ENCODE assay signal across 8 cellular contexts in the genomic region with DNA sequence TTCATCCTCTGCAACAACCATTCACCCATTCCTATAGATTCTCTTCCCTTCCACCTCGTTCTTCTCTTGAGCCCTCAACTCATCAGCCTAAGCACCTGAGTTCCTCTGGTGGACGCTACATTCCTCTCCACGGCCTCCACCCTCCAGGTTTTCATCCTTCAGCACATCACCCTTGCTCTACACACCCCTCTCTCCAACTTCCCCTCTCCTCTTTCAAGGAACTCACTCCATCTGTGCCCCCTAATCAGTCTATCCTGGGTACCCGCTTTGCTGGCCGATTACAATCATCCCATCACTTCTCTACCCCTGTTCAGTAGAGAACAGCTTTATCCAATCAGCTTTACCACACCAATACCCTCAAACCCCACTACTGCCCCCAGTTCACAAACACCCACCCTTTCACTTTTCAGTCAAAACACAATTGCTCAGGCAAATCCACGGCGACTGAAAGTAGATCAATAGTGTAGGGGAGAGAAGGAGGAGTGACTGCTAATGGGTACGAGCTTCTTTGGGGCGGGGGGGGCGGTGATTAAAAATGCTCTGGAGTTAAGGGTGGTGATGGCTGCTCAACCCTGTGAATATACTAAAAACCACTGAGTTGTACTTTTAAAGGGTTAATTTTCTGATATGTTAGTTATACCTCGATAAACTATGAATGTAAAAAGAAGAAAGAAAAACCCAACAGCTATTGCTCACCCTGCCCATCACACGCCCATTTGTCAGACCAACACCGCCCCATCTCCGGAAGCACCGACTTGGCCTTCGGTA. TPM values are rescaled to one million over a fixed set of nuclear protein-coding genes. Genes with fewer than 3 reads are reported as not detected.
A peak's percentile ranks its signal among the peaks of the same experiment; 100 is the strongest.
DNase-seq lines count a peak whose midpoint lies in the region; ATAC-seq, FAIRE-seq and TF ChIP-seq lines count a peak whose summit lies in the region.

No MANE protein-coding gene starts in this region.

- no peak for FAIRE-seq in pancreas (lab: Jason Lieb, UNC)

- H3K36me3 Mint-ChIP-seq in activated CD8-positive, alpha-beta memory T cell treated with anti-CD3 and anti-CD28 coated beads, Interleukin-2, amount 10 ng/mL, durations not matched to agents 7 days and 5 days, result peaks cover 6% of the 10 kb centered on the region

- H3K4me3 ChIP-seq in fibroblast of the aortic adventitia (ENCODE audit: low read depth, low read length) (peak overlapping the region; percentile 89), pancreas (peak overlapping the region; percentile 87 to 100 (median 94))

- intact Hi-C loops in pancreas (cut with DNase I), result no loop called here

- CTCF ChIA-PET in activated CD8-positive, alpha-beta memory T cell treated with anti-CD3 and anti-CD28 coated beads, Interleukin-2, amount 10 ng/mL, durations not matched to agents 7 days and 5 days (lab: Charles Lee), result interaction anchor here (1.3 to 1.6 kb wide), 3 partner anchors 12 to 399 kb away, joined by 4 to 7 read pairs (median 4); partner anchors contain the start of gene C18orf32

- no peaks in the 10 kb centered on the region for H3K36me3 ChIP-seq in pancreas

- H3K27me3 Mint-ChIP-seq in activated CD8-positive, alpha-beta memory T cell treated with anti-CD3 and anti-CD28 coated beads, Interleukin-2, amount 10 ng/mL, durations not matched to agents 7 days and 5 days, result peaks cover 3% of the 10 kb centered on the region

- H3K27ac Mint-ChIP-seq in activated CD8-positive, alpha-beta memory T cell treated with anti-CD3 and anti-CD28 coated beads, Interleukin-2, amount 10 ng/mL, durations not matched to agents 7 days and 5 days, result peak overlapping the region; percentile 29

- TF ChIP-seq CTCF in fibroblast of the aortic adventitia (IDR thresholded peaks at IDR 0.05; ENCODE audit: insufficient read depth, low read length), result no peak
- TF ChIP-seq CTCF in pancreas (IDR thresholded peaks at IDR 0.05), result no peak

- no peaks in the 10 kb centered on the region for H3K27me3 ChIP-seq in pancreas

- H3K27ac ChIP-seq in pancreas, result peak overlapping the region in 3 of 4 donors; percentile 67 to 78 (median 76)

- 7 to 10% methylated on average over 16 of the region's 16 CpGs for WGBS in pancreas, 2 donors

- peaks cover 41% of the 10 kb centered on the region for H3K4me1 Mint-ChIP-seq in activated CD8-positive, alpha-beta memory T cell treated with anti-CD3 and anti-CD28 coated beads, Interleukin-2, amount 10 ng/mL, durations not matched to agents 7 days and 5 days

- peak; percentile 42 for ATAC-seq in HG03460 (IDR thresholded peaks at IDR 0.05; ENCODE audit: unreplicated experiment)
- ATAC-seq in activated CD8-positive, alpha-beta memory T cell treated with anti-CD3 and anti-CD28 coated beads, Interleukin-2, amount 10 ng/mL, durations not matched to agents 7 days and 5 days, result peak; percentile 50
- peak in 3 of 4 donors; percentile 29 to 54 (median 44) for ATAC-seq in pancreas

- H3K9me3 ChIP-seq in pancreas, result no peaks in the 10 kb centered on the region

- H3K4me3 Mint-ChIP-seq in activated CD8-positive, alpha-beta memory T cell treated with anti-CD3 and anti-CD28 coated beads, Interleukin-2, amount 10 ng/mL, durations not matched to agents 7 days and 5 days, result peak overlapping the region; percentile 74

- DNase-seq in activated effector memory CD4-positive, alpha-beta T cell treated with anti-CD3 and anti-CD28 coated beads, Interleukin-2, amount 50 U/mL, for 16 hours, result peak; percentile 77
- no peak for DNase-seq in activated effector memory CD4-positive, alpha-beta T cell treated with Interleukin-2 at 50 U/mL for 16 hours
- peak; percentile 54 for DNase-seq in activated CD8-positive, alpha-beta memory T cell treated with anti-CD3 and anti-CD28 coated beads, Interleukin-2, amount 10 ng/mL, durations not matched to agents 7 days and 5 days
- DNase-seq in fibroblast of the aortic adventitia (ENCODE audit: low read depth) (peak; percentile 30), pancreas (peak in 1 of 6 donors; percentile 20), NCI-H1436 (lab: John Stamatoyannopoulos, UW) (no peak), SK-N-DZ (ENCODE audit: low spot score) (no peak)

- H3K4me1 ChIP-seq in pancreas, result peaks cover 0 to 16% (median 0%) of the 10 kb centered on the region in 3 donors

- H3K9me3 Mint-ChIP-seq in activated CD8-positive, alpha-beta memory T cell treated with anti-CD3 and anti-CD28 coated beads, Interleukin-2, amount 10 ng/mL, durations not matched to agents 7 days and 5 days (ENCODE audit: low read depth), result peaks cover 2% of the 10 kb centered on the region

RNA-seq across cellular contexts. Expression of gene DYM, which starts 0.9 kb away (rescaled TPM):
- 10 to 100 TPM; 65.8 to 78.3 TPM for total RNA-seq in activated CD8-positive, alpha-beta memory T cell treated with anti-CD3 and anti-CD28 coated beads, Interleukin-2, amount 10 ng/mL, durations not matched to agents 7 days and 5 days
- total RNA-seq in fibroblast of the aortic adventitia (ENCODE audit: low replicate concordance) (30.9 and 39.7 TPM in 2 replicates), pancreas (10 to 100 TPM; 54.1 to 65.7 (median 56.8) TPM)
- 10 to 100 TPM; 12.6 to 16.3 TPM for polyA plus RNA-seq in pancreas
- polyA plus RNA-seq in SK-N-DZ (2014; cell fraction: cytosol; rRNA removed), result 29.4 and 35.8 TPM in 2 replicates
- 8.0 and 14.2 TPM in 2 replicates for polyA plus RNA-seq in SK-N-DZ (2014; cell fraction: nucleus; rRNA removed)

RNA-seq across cellular contexts. Expression of gene C18orf32, which starts 27.4 kb away (rescaled TPM):
- 10 to 100 TPM; 15.2 to 22.3 TPM for total RNA-seq in activated CD8-positive, alpha-beta memory T cell treated with anti-CD3 and anti-CD28 coated beads, Interleukin-2, amount 10 ng/mL, durations not matched to agents 7 days and 5 days
- total RNA-seq in fibroblast of the aortic adventitia (ENCODE audit: low replicate concordance) (8.2 and 33.2 TPM in 2 replicates), pancreas (10 to 100 TPM; 19.5 to 29.5 (median 26.0) TPM)
- 10 to 100 TPM; 48.7 to 49.7 TPM for polyA plus RNA-seq in pancreas
- 73.1 and 87.7 TPM in 2 replicates for polyA plus RNA-seq in SK-N-DZ (2014; cell fraction: cytosol; rRNA removed)
- 44.2 and 62.9 TPM in 2 replicates for polyA plus RNA-seq in SK-N-DZ (2014; cell fraction: nucleus; rRNA removed)

RNA-seq across cellular contexts. Expression of gene RPL17, which starts 32.7 kb away (rescaled TPM):
- 1,000 to 10,000 TPM; 1,233 to 1,399 TPM for total RNA-seq in activated CD8-positive, alpha-beta memory T cell treated with anti-CD3 and anti-CD28 coated beads, Interleukin-2, amount 10 ng/mL, durations not matched to agents 7 days and 5 days
- 3,258 and 11,376 TPM in 2 replicates for total RNA-seq in fibroblast of the aortic adventitia (ENCODE audit: low replicate concordance)
- 1,000 to 10,000 TPM in 5 of 6 donors, 100 to 1,000 TPM in 1; 958 to 1,707 (median 1,418) TPM for total RNA-seq in pancreas
- 1,000 to 10,000 TPM; 1,298 to 1,780 TPM for polyA plus RNA-seq in pancreas
- 1,869 and 2,425 TPM in 2 replicates for polyA plus RNA-seq in SK-N-DZ (2014; cell fraction: cytosol; rRNA removed)
- 1,649 and 1,835 TPM in 2 replicates for polyA plus RNA-seq in SK-N-DZ (2014; cell fraction: nucleus; rRNA removed)

Comparison
In these comparisons a context has a peak if more than half of its experiments do, and no peak if none do; other contexts are left out.
1. DNase-seq: peak in activated effector memory CD4-positive, alpha-beta T cell treated with anti-CD3 and anti-CD28 coated beads, Interleukin-2, amount 50 U/mL, for 16 hours (single experiment), activated CD8-positive, alpha-beta memory T cell treated with anti-CD3 and anti-CD28 coated beads, Interleukin-2, amount 10 ng/mL, durations not matched to agents 7 days and 5 days (single experiment) and fibroblast of the aortic adventitia (single experiment); none in activated effector memory CD4-positive, alpha-beta T cell treated with Interleukin-2 at 50 U/mL for 16 hours (single experiment), NCI-H1436 (single experiment) and SK-N-DZ (single experiment).
2. Peak in every context shown above with its lines, with median percentiles within 50 percentile points of each other: ATAC-seq.